In the genomic region with DNA sequence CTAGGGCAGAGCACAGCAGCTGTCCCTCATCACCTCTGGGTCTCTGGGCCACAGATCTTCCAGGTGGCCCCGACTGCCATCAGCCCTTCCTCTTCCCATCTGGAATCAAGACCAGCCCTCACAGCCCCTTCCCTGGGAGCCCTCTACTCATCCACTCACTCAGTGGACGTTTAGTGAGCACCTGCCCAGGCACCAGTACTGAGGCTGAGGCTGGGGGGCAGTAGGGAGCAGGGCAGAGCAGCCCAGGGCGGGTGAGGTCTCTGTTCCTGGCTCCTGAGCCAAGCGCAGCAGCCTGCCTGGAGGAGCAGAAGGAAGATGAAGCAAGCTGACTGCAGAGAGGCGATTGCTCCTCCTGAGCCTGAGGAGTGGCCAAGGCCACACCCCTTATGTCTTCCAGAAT, we compare ENCODE assay signal across 16 cellular contexts. TPM values are rescaled to one million over a fixed set of nuclear protein-coding genes. Genes with fewer than 3 reads are reported as not detected.
A peak's percentile ranks its signal among the peaks of the same experiment; 100 is the strongest.
DNase-seq lines count a peak whose midpoint lies in the region; ATAC-seq and TF ChIP-seq lines count a peak whose summit lies in the region.
"Had no signal": no experiment of that assay in that cellular context is flagged by ENCODE, and none has a peak within 500 bp of the region (broad histone marks: within the 10 kb centered on the region; RNA-seq: fewer than 3 reads in every experiment).

No MANE protein-coding gene starts in this region.

- no peaks in the 10 kb centered on the region for H3K79me2 ChIP-seq in OCI-LY1 (ENCODE audit: insufficient read depth, low read length)

- no peak overlapping the region for H2AFZ ChIP-seq in OCI-LY1 (ENCODE audit: low read length)

- H3K27ac ChIP-seq in cardiac muscle cell (no peak overlapping the region), heart right ventricle (no peak overlapping the region), OCI-LY1 (ENCODE audit: low read depth, low read length, poor library complexity, severe bottlenecking) (no peak overlapping the region)
- H3K27ac ChIP-seq: gastrocnemius medialis had no signal

- no peaks in the 10 kb centered on the region for H3K4me1 ChIP-seq in cardiac muscle cell (ENCODE audit: low read depth)
- peaks cover 0 to 8% (median 0%) of the 10 kb centered on the region in 9 donors for H3K4me1 ChIP-seq in heart right ventricle
- H3K4me1 ChIP-seq in OCI-LY1 (ENCODE audit: insufficient read depth, low read length, severe bottlenecking) = no peaks in the 10 kb centered on the region
- H3K4me1 ChIP-seq: gastrocnemius medialis had no signal

- no peak for ATAC-seq in heart right ventricle
- no peak for ATAC-seq in GM21619 (IDR thresholded peaks at IDR 0.05; ENCODE audit: unreplicated experiment)
- ATAC-seq: gastrocnemius medialis had no signal

- 38 to 54% methylated on average over 5 of the region's 5 CpGs for WGBS in heart right ventricle, 2 donors

- no peaks in the 10 kb centered on the region for H3F3A ChIP-seq in OCI-LY1 (ENCODE audit: insufficient read depth, low read length)

- H3K9ac ChIP-seq in OCI-LY1 (ENCODE audit: low read length) = no peak overlapping the region

- intact Hi-C loops in heart right ventricle (cut with DNase I) = no loop called here
- intact Hi-C loops in posterior vena cava (cut with DNase I) = no loop called here

- no peaks in the 10 kb centered on the region for H3K9me3 ChIP-seq in cardiac muscle cell (ENCODE audit: low read depth)
- H3K9me3 ChIP-seq in heart right ventricle = no peaks in the 10 kb centered on the region
- H3K9me3 ChIP-seq in OCI-LY1 (ENCODE audit: low read length) = no peaks in the 10 kb centered on the region
- H3K9me3 ChIP-seq: gastrocnemius medialis had no signal

- H3K4me3 ChIP-seq in cardiac muscle cell (no peak overlapping the region), heart right ventricle (no peak overlapping the region), OCI-LY1 (ENCODE audit: low read depth, low read length, poor library complexity, severe bottlenecking) (no peak overlapping the region)
- H3K4me3 ChIP-seq: gastrocnemius medialis, smooth muscle cell had no signal

- no peaks in the 10 kb centered on the region for H3K9me2 ChIP-seq in OCI-LY1 (ENCODE audit: low read depth, low read length)

- DNase-seq in cardiac muscle cell (ENCODE audit: low read depth in 1 of 2, low spot score in 1 of 2) (peak in 1 of 2 donors; percentile 52), heart right ventricle (no peak), posterior vena cava (ENCODE audit: low spot score) (peak; percentile 68), CD1c-positive myeloid dendritic cell (ENCODE audit: extremely low spot score) (no peak)
- DNase-seq: activated CD4-positive, alpha-beta T cell treated with anti-CD3 and anti-CD28 coated beads, Interleukin-2, amount 50 U/mL, for 48 hours; activated naive CD8-positive, alpha-beta T cell treated with anti-CD3 and anti-CD28 coated beads, Interleukin-2, amount 10 ng/mL, durations not matched to agents 7 days and 5 days; dermis blood vessel endothelial cell; GOT3; IMR-90; naive thymus-derived CD8-positive, alpha-beta T cell; NCI-H2029; SW 1271 had no signal

- H3K4me2 ChIP-seq in OCI-LY1 (ENCODE audit: low read length) = no peak overlapping the region
- H3K4me2 ChIP-seq: smooth muscle cell had no signal

- peaks cover 75% of the 10 kb centered on the region for H3K27me3 ChIP-seq in cardiac muscle cell
- peaks cover 2 to 71% (median 61%) of the 10 kb centered on the region in 7 donors for H3K27me3 ChIP-seq in heart right ventricle
- H3K27me3 ChIP-seq in OCI-LY1 (ENCODE audit: insufficient read depth, low read length) = no peaks in the 10 kb centered on the region

- no peaks in the 10 kb centered on the region for H4K20me1 ChIP-seq in OCI-LY1 (ENCODE audit: insufficient read depth, low read length)

- TF ChIP-seq CTCF in cardiac muscle cell (IDR thresholded peaks at IDR 0.05; ENCODE audit: low read depth, low read length) (peak; percentile 50), heart right ventricle (IDR thresholded peaks at IDR 0.05) (peak in 1 of 9 donors; percentile 14), OCI-LY1 (IDR thresholded peaks at IDR 0.05; ENCODE audit: low read length) (peak; percentile 42)

- no peaks in the 10 kb centered on the region for H3K36me3 ChIP-seq in cardiac muscle cell
- no peaks in the 10 kb centered on the region for H3K36me3 ChIP-seq in heart right ventricle
- H3K36me3 ChIP-seq in OCI-LY1 (ENCODE audit: insufficient read depth, low read length) = no peaks in the 10 kb centered on the region
- H3K36me3 ChIP-seq: gastrocnemius medialis had no signal

RNA-seq across cellular contexts. Expression of a gene that starts 5.5 kb away (rescaled TPM):
- total RNA-seq in cardiac muscle cell = 1.7 and 2.4 TPM in 2 replicates
- 0.35 and 0.42 TPM in 2 replicates for polyA plus RNA-seq in cardiac muscle cell
- total RNA-seq in heart right ventricle = under 1 TPM; 0.08 to 0.52 (median 0.27) TPM
- polyA plus RNA-seq in heart right ventricle = under 1 TPM; 0.22 to 0.49 TPM
- under 1 TPM; 0.24 to 0.56 TPM for total RNA-seq in posterior vena cava
- polyA plus RNA-seq: naive thymus-derived CD8-positive, alpha-beta T cell had no signal

RNA-seq across cellular contexts. Expression of a gene that starts 21.8 kb away (rescaled TPM):
- total RNA-seq in cardiac muscle cell (53.1 and 58.1 TPM in 2 replicates), heart right ventricle (10 to 100 TPM; 19.6 to 33.3 (median 26.0) TPM), posterior vena cava (10 to 100 TPM; 21.8 to 29.4 TPM)
- polyA plus RNA-seq in cardiac muscle cell (16.4 and 16.8 TPM in 2 replicates), heart right ventricle (10 to 100 TPM; 17.5 to 62.3 TPM)

RNA-seq across cellular contexts. Expression of a gene that starts 23.5 kb away (rescaled TPM):
- total RNA-seq in cardiac muscle cell (54.6 and 73.4 TPM in 2 replicates), heart right ventricle (10 to 100 TPM; 31.7 to 60.1 (median 39.9) TPM), posterior vena cava (10 to 100 TPM; 30.1 to 31.6 TPM)
- polyA plus RNA-seq in cardiac muscle cell (100 and 134 TPM in 2 replicates), heart right ventricle (100 to 1,000 TPM in 1 of 2 donors, 10 to 100 TPM in 1; 27.1 to 251 TPM)

RNA-seq across cellular contexts. Expression of a gene that starts 27.9 kb away (rescaled TPM):
- 25.7 and 39.1 TPM in 2 replicates for total RNA-seq in cardiac muscle cell
- polyA plus RNA-seq in cardiac muscle cell = 53.1 and 58.7 TPM in 2 replicates
- total RNA-seq in heart right ventricle = 100 to 1,000 TPM; 135 to 487 (median 415) TPM
- polyA plus RNA-seq in heart right ventricle = 100 to 1,000 TPM in 1 of 2 donors, 10 to 100 TPM in 1; 61.2 to 351 TPM
- 1 to 10 TPM; 6.0 to 8.1 TPM for total RNA-seq in posterior vena cava

RNA-seq across cellular contexts. Expression of a gene that starts 43.4 kb away (rescaled TPM):
- total RNA-seq in cardiac muscle cell = not detected in 2 replicates
- 3.8 TPM in 1 of 2 replicates, not detected in the other for polyA plus RNA-seq in cardiac muscle cell
- total RNA-seq in heart right ventricle = under 1 TPM in 2 of 10 donors, not detected in 8; 0.74 to 0.90 TPM
- polyA plus RNA-seq in heart right ventricle = not detected
- total RNA-seq in posterior vena cava = not detected
- total RNA-seq: dermis blood vessel endothelial cell; gastrocnemius medialis; IMR-90; naive thymus-derived CD8-positive, alpha-beta T cell; smooth muscle cell had no signal
- polyA plus RNA-seq: IMR-90; naive thymus-derived CD8-positive, alpha-beta T cell; smooth muscle cell had no signal
